In the genomic region with DNA sequence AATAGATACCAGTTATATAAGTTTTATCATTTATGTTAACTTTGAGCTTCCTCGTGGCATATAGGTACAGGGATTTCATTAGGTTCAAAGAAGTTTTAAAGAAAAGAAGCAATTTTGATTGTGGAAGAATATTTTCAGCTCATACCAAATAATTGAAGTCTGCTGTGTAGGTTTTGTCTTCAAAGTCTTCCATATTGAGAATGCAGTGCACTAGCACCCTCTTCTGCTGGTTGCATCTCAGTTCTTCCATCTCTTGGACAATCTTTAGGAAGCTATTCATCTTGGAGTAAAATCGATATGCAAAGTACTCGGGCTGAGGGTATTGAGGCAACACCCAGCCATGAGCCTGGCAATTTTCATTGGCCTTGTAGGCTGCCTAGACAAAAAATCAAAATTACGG, we compare ENCODE assay signal across 7 cellular contexts.
DNase-seq lines count a peak whose midpoint lies in the region; FAIRE-seq and TF ChIP-seq lines count a peak whose summit lies in the region.
"Not testable (repeated sequence)": the region's sequence is repeated elsewhere in the genome, so short reads cannot be mapped to it uniquely, and the experiment has no call there.

No MANE protein-coding gene starts in this region.

- H3K4me1 ChIP-seq in PC-9 (replicated peaks; ENCODE audit: insufficient read depth); keratinocyte (ENCODE audit: control insufficient read depth, extremely low read depth, insufficient read depth, low read length): not testable (repeated sequence)

- not testable (repeated sequence) for H3F3A ChIP-seq in PC-9 (ENCODE audit: insufficient read depth, low read depth)

- not testable (repeated sequence) for H2AFZ ChIP-seq in PC-9; keratinocyte (ENCODE audit: control insufficient read depth, low read length)

- intact Hi-C loops in PC-9 (cut with micrococcal nuclease; ENCODE audit: unreplicated experiment) = not testable (repeated sequence)

- TF ChIP-seq CTCF in AG09309 (IDR thresholded peaks at IDR 0.05; ENCODE audit: control insufficient read depth, insufficient read depth, low read depth, low read length, missing control alignments) (peak; percentile 15), LNCaP clone FGC (IDR thresholded peaks at IDR 0.05; ENCODE audit: control insufficient read depth, extremely low read depth, insufficient read depth) (0 out of 2 replicates have a peak, but pooled peaks have one; percentile 23), PC-9 (conservative IDR thresholded peaks at IDR 0.05) (peak; percentile 24; the same call in 1 of the 2 replicates), WERI-Rb-1 (IDR thresholded peaks at IDR 0.05; ENCODE audit: low read depth, low read length) (0 out of 2 replicates have a peak, but pooled peaks have one; percentile 1), choroid plexus epithelial cell (conservative IDR thresholded peaks at IDR 0.05; ENCODE audit: low read depth, low read length) (peak; percentile 23)
- TF ChIP-seq CTCF in keratinocyte (optimal IDR thresholded peaks at IDR 0.05 in 1 of 3, IDR thresholded peaks at IDR 0.05 in 1 of 3, conservative IDR thresholded peaks at IDR 0.05 in 1 of 3; ENCODE audit: extremely low read depth in 1 of 3, insufficient read depth in 2 of 3, low read length in 3 of 3) = not testable (repeated sequence)

- CTCF ChIA-PET in PC-9 (lab: Charles Lee) = interaction anchor here (0.6 kb wide), 1 partner anchor 332 kb away, joined by 4 read pairs; no protein-coding TSS in a partner anchor

- dilution Hi-C loops in keratinocyte (cut with MboI; ENCODE audit: extremely low pct_ligation_motif_present, low sequenced_read_pairs) = not testable (repeated sequence)

- not testable (repeated sequence) for BruUV-seq in PC-9 (replicated peaks; lab: Mats Ljungman, UMichigan)

- not testable (repeated sequence) for H3K9me3 ChIP-seq in PC-9 (ENCODE audit: insufficient read depth, low read depth); WERI-Rb-1 (ENCODE audit: severe bottlenecking); keratinocyte (ENCODE audit: control insufficient read depth, low read depth, low read length)

- H3K79me2 ChIP-seq in PC-9 (ENCODE audit: low read depth); keratinocyte (ENCODE audit: control insufficient read depth, insufficient read depth, low read length): not testable (repeated sequence)

- not testable (repeated sequence) for H3K27ac ChIP-seq in PC-9; WERI-Rb-1; keratinocyte (ENCODE audit: control insufficient read depth, insufficient read depth, low read length)

- DNase-seq in AG09309 (ENCODE audit: low read depth); GM18507 (ENCODE audit: extremely low spot score, insufficient read length, low read depth); LNCaP clone FGC (ENCODE audit: low read depth); PC-9; WERI-Rb-1; choroid plexus epithelial cell (ENCODE audit: low read depth); keratinocyte (ENCODE audit: low read depth, low spot score): not testable (repeated sequence)

- H4K20me1 ChIP-seq in PC-9 (ENCODE audit: insufficient read depth); keratinocyte (ENCODE audit: control insufficient read depth, extremely low read depth, insufficient read depth, low read length): not testable (repeated sequence)

- H3K9me1 ChIP-seq in keratinocyte (ENCODE audit: control insufficient read depth, extremely low read depth, insufficient read depth, low read length) = not testable (repeated sequence)

- not testable (repeated sequence) for H3K9me2 ChIP-seq in PC-9 (ENCODE audit: insufficient read depth)

- H3K27me3 ChIP-seq in PC-9 (ENCODE audit: insufficient read depth, low read depth); WERI-Rb-1 (ENCODE audit: insufficient read depth, low read depth, severe bottlenecking); keratinocyte (ENCODE audit: control insufficient read depth, extremely low read depth, insufficient read depth, low read length): not testable (repeated sequence)

- H3K4me2 ChIP-seq in PC-9; keratinocyte (ENCODE audit: control insufficient read depth, extremely low read depth, insufficient read depth, low read depth, low read length): not testable (repeated sequence)

- POLR2A ChIA-PET in PC-9 (lab: Charles Lee; ENCODE audit: unreplicated experiment) = not testable (repeated sequence)

- FAIRE-seq in GM18507 (lab: Jason Lieb, UNC) = peak; percentile 68
- FAIRE-seq in keratinocyte (lab: Jason Lieb, UNC) = peak; percentile 61

- H3K9ac ChIP-seq in keratinocyte (ENCODE audit: control insufficient read depth, extremely low read depth, insufficient read depth, low read length) = not testable (repeated sequence)

- not testable (repeated sequence) for H3K4me3 ChIP-seq in AG09309 (ENCODE audit: control insufficient read depth, low read depth, low read length); LNCaP clone FGC (ENCODE audit: low read depth, low read length); PC-9; WERI-Rb-1 (ENCODE audit: low read depth, low read length); choroid plexus epithelial cell (ENCODE audit: low read depth, low read length); keratinocyte (ENCODE audit: control insufficient read depth in 2 of 3, extremely low read depth in 1 of 3, insufficient read depth in 2 of 3, low read depth in 1 of 3, low read length in 3 of 3)

- H3K36me3 ChIP-seq in PC-9 (ENCODE audit: low read depth); WERI-Rb-1; keratinocyte (ENCODE audit: control insufficient read depth in 2 of 2, extremely low read depth in 1 of 2, insufficient read depth in 2 of 2, low read length in 2 of 2): not testable (repeated sequence)
